Comparison of ENCODE assay signal across 8 cellular contexts in genomic region chr11:122202951-122203456, GRCh38.
A peak's percentile ranks its signal among the peaks of the same experiment; 100 is the strongest.
DNase-seq lines count a peak whose midpoint lies in the region; ATAC-seq and TF ChIP-seq lines count a peak whose summit lies in the region.

No MANE protein-coding gene starts in this region.

- H3K27ac ChIP-seq in temporal lobe (ENCODE audit: low read depth, low read length), result peak overlapping the region; percentile 90

- no peaks in the 10 kb centered on the region for H3K36me3 Mint-ChIP-seq in activated CD8-positive, alpha-beta memory T cell treated with anti-CD3 and anti-CD28 coated beads, Interleukin-2, amount 10 ng/mL, durations not matched to agents 7 days and 5 days
- H3K36me3 Mint-ChIP-seq in naive B cell, result no peaks in the 10 kb centered on the region

- H3K4me1 Mint-ChIP-seq in activated CD8-positive, alpha-beta memory T cell treated with anti-CD3 and anti-CD28 coated beads, Interleukin-2, amount 10 ng/mL, durations not matched to agents 7 days and 5 days, result no peaks in the 10 kb centered on the region
- no peaks in the 10 kb centered on the region for H3K4me1 Mint-ChIP-seq in naive B cell

- no peak overlapping the region for H3K27ac Mint-ChIP-seq in activated CD8-positive, alpha-beta memory T cell treated with anti-CD3 and anti-CD28 coated beads, Interleukin-2, amount 10 ng/mL, durations not matched to agents 7 days and 5 days
- peak overlapping the region in 1 of 6 donors; percentile 26 for H3K27ac Mint-ChIP-seq in naive B cell

- TF ChIP-seq CTCF in GM10266 (IDR thresholded peaks at IDR 0.05; ENCODE audit: control insufficient read depth, insufficient read depth, low read depth, missing control alignments), result peak; percentile 91

- CTCF ChIA-PET in activated CD8-positive, alpha-beta memory T cell treated with anti-CD3 and anti-CD28 coated beads, Interleukin-2, amount 10 ng/mL, durations not matched to agents 7 days and 5 days (lab: Charles Lee), result interaction anchor here (0.6 to 2.5 kb wide), 6 partner anchors 8 to 548 kb away, joined by 3 to 10 read pairs (median 4); no protein-coding TSS in a partner anchor

- ATAC-seq in activated CD8-positive, alpha-beta memory T cell treated with anti-CD3 and anti-CD28 coated beads, Interleukin-2, amount 10 ng/mL, durations not matched to agents 7 days and 5 days, result peak; percentile 63
- ATAC-seq in naive B cell (ENCODE audit: low read depth in 2 of 2) (peak in 1 of 2 donors; percentile 45), GM18858 (IDR thresholded peaks at IDR 0.05; ENCODE audit: unreplicated experiment) (no peak)

- no peaks in the 10 kb centered on the region for H3K9me3 Mint-ChIP-seq in activated CD8-positive, alpha-beta memory T cell treated with anti-CD3 and anti-CD28 coated beads, Interleukin-2, amount 10 ng/mL, durations not matched to agents 7 days and 5 days (ENCODE audit: low read depth)
- H3K9me3 Mint-ChIP-seq in naive B cell, result peaks cover 0 to 2% (median 0%) of the 10 kb centered on the region in 7 donors

- no peak overlapping the region for H3K4me3 Mint-ChIP-seq in activated CD8-positive, alpha-beta memory T cell treated with anti-CD3 and anti-CD28 coated beads, Interleukin-2, amount 10 ng/mL, durations not matched to agents 7 days and 5 days
- H3K4me3 Mint-ChIP-seq in naive B cell, result no peak overlapping the region

- DNase-seq in GM10266 (ENCODE audit: extremely low spot score) (peak; percentile 59), H4 (ENCODE audit: low spot score) (peak; percentile 44), NAMALWA (ENCODE audit: low spot score) (peak; percentile 48), fibroblast of gingiva (ENCODE audit: low read depth) (peak; percentile 72), naive B cell (peak; percentile 14)
- peak; percentile 46 for DNase-seq in activated CD8-positive, alpha-beta memory T cell treated with anti-CD3 and anti-CD28 coated beads, Interleukin-2, amount 10 ng/mL, durations not matched to agents 7 days and 5 days

- peaks cover 10% of the 10 kb centered on the region for H3K27me3 Mint-ChIP-seq in activated CD8-positive, alpha-beta memory T cell treated with anti-CD3 and anti-CD28 coated beads, Interleukin-2, amount 10 ng/mL, durations not matched to agents 7 days and 5 days
- peaks cover 41 to 54% (median 51%) of the 10 kb centered on the region in 3 donors for H3K27me3 Mint-ChIP-seq in naive B cell

Comparison
In these comparisons a context has a peak if more than half of its experiments do, and no peak if none do; other contexts are left out.
1. DNase-seq: peak in every context shown above with its lines; median percentile 72 in fibroblast of gingiva; 59 in GM10266; 48 in NAMALWA; 46 in activated CD8-positive, alpha-beta memory T cell treated with anti-CD3 and anti-CD28 coated beads, Interleukin-2, amount 10 ng/mL, durations not matched to agents 7 days and 5 days; 44 in H4; 14 in naive B cell.